Comparison of ENCODE assay signal across 11 cellular contexts in the genomic region with DNA sequence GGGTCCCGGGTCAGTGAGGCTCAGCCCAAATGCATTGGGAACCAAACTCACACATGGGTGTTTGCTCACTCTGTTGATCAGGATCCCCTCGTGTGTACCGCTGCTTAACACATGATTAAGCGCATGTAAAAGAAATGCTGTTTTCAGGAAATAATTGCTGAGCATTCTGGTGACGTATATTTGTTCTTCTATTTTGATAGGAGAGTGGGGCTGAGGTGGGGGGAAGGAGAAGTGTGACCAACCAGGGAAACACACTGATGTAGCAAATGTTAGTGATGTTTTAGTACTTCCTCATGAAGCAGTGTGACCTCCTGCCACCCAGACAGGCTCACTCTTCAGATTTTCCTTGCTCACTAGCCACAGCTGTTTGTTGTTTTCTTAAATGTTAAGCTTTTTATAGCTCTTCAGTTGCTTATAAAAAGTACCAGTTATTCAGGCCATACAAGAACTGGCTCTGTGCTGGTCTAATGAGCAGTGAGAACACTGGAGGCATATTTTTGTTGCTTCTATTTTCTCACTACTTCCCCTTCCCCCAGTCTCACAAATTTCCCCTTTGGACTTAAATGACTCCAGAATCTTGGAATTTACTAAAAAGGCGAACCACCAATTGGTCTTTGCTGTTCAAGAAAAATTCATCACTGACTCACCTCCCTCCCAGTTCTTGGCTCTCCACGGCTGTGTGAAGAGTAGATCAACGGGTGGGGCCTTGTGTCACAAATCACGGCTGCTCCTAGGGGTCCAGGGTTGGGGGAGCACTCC.
DNase-seq lines count a peak whose midpoint lies in the region; ATAC-seq and TF ChIP-seq lines count a peak whose summit lies in the region.
"Had no signal": no experiment of that assay in that cellular context is flagged by ENCODE, and none has a peak within 500 bp of the region (broad histone marks: within the 10 kb centered on the region; RNA-seq: fewer than 3 reads in every experiment).

No MANE protein-coding gene starts in this region.

- no peaks in the 10 kb centered on the region for H3K27me3 ChIP-seq in BJ (ENCODE audit: control insufficient read depth, insufficient read depth, low read length)

- CTCF ChIA-PET in BJ (lab: Yijun Ruan, JAX) = interaction anchor here (1.0 to 6.0 kb wide), 4 partner anchors 12 to 103 kb away, joined by 3 to 24 read pairs (median 4); no protein-coding TSS in a partner anchor

- no peak for TF ChIP-seq POLR2A in lower leg skin (IDR thresholded peaks at IDR 0.05)

- H3K36me3 Mint-ChIP-seq in neural crest cell (ENCODE audit: low read depth) = no peaks in the 10 kb centered on the region
- H3K36me3 Mint-ChIP-seq in activated T-helper 2 cell treated with anti-CD3 and anti-CD28 coated beads, Interferon-gamma antibody, Interleukin-2, Interleukin-4, amounts not matched to agents 10 μg/mL and 5 μg/mL and 100 μg/mL, durations not matched to agents 14 hours and 24 hours and 36 hours (ENCODE audit: low read depth) = no peaks in the 10 kb centered on the region
- H3K36me3 Mint-ChIP-seq: mesothelial cell of epicardium had no signal

- no peak overlapping the region for H3K4me3 Mint-ChIP-seq in neural crest cell
- H3K4me3 Mint-ChIP-seq in activated T-helper 2 cell treated with anti-CD3 and anti-CD28 coated beads, Interferon-gamma antibody, Interleukin-2, Interleukin-4, amounts not matched to agents 10 μg/mL and 5 μg/mL and 100 μg/mL, durations not matched to agents 14 hours and 24 hours and 36 hours (ENCODE audit: low read depth) = no peak overlapping the region
- H3K4me3 Mint-ChIP-seq: activated naive CD8-positive, alpha-beta T cell treated with anti-CD3 and anti-CD28 coated beads, Interleukin-2, amount 10 ng/mL, durations not matched to agents 7 days and 5 days; mesothelial cell of epicardium had no signal

- H3K4me3 ChIP-seq in BJ (ENCODE audit: low read depth, low read length) (no peak overlapping the region), lower leg skin (ENCODE audit: low read depth, poor library complexity, severe bottlenecking) (no peak overlapping the region)

- H3K4me1 Mint-ChIP-seq in neural crest cell = peaks cover 23% of the 10 kb centered on the region
- peaks cover 8% of the 10 kb centered on the region for H3K4me1 Mint-ChIP-seq in activated T-helper 2 cell treated with anti-CD3 and anti-CD28 coated beads, Interferon-gamma antibody, Interleukin-2, Interleukin-4, amounts not matched to agents 10 μg/mL and 5 μg/mL and 100 μg/mL, durations not matched to agents 14 hours and 24 hours and 36 hours (ENCODE audit: low read depth)

- DNase-seq in BJ (ENCODE audit: low read depth) (peak; percentile 81), NOMO-1 treated with DMSO at 0.1 percent for 48 hours (lab: John Stamatoyannopoulos, UW; ENCODE audit: unreplicated experiment) (peak; percentile 81), dedifferentiated amniotic fluid mesenchymal stem cell (ENCODE audit: extremely low spot score) (peak; percentile 44), neural crest cell (ENCODE audit: low read depth, low spot score) (no peak), lower leg skin (ENCODE audit: low spot score in 2 of 2) (no peak)
- DNase-seq in activated T-helper 2 cell treated with anti-CD3 and anti-CD28 coated beads, Interferon-gamma antibody, Interleukin-2, Interleukin-4, amounts not matched to agents 10 μg/mL and 5 μg/mL and 100 μg/mL, durations not matched to agents 14 hours and 24 hours and 36 hours (ENCODE audit: low spot score) = no peak
- DNase-seq in stimulated activated CD4-positive, alpha-beta T cell treated with anti-CD3 and anti-CD28 coated beads, Interleukin-1b, Interleukin-23, amount 100 ng/mL, for 48 hours = no peak
- DNase-seq: activated naive CD8-positive, alpha-beta T cell treated with anti-CD3 and anti-CD28 coated beads, Interleukin-2, amount 10 ng/mL, durations not matched to agents 7 days and 5 days; T-helper 1 cell had no signal

- POLR2A ChIA-PET in BJ (lab: Charles Lee) = interaction anchor here (0.5 kb wide), 1 partner anchor 16 kb away, joined by 5 read pairs; no protein-coding TSS in a partner anchor

- peak overlapping the region; percentile 57 for H3K27ac Mint-ChIP-seq in neural crest cell (ENCODE audit: unreplicated experiment)
- H3K27ac Mint-ChIP-seq in activated T-helper 2 cell treated with anti-CD3 and anti-CD28 coated beads, Interferon-gamma antibody, Interleukin-2, Interleukin-4, amounts not matched to agents 10 μg/mL and 5 μg/mL and 100 μg/mL, durations not matched to agents 14 hours and 24 hours and 36 hours = no peak overlapping the region
- H3K27ac Mint-ChIP-seq: activated naive CD8-positive, alpha-beta T cell treated with anti-CD3 and anti-CD28 coated beads, Interleukin-2, amount 10 ng/mL, durations not matched to agents 7 days and 5 days; mesothelial cell of epicardium had no signal

- no peaks in the 10 kb centered on the region for H3K27me3 Mint-ChIP-seq in neural crest cell (ENCODE audit: low read depth)
- peaks cover 6% of the 10 kb centered on the region for H3K27me3 Mint-ChIP-seq in activated T-helper 2 cell treated with anti-CD3 and anti-CD28 coated beads, Interferon-gamma antibody, Interleukin-2, Interleukin-4, amounts not matched to agents 10 μg/mL and 5 μg/mL and 100 μg/mL, durations not matched to agents 14 hours and 24 hours and 36 hours (ENCODE audit: low read depth)
- H3K27me3 Mint-ChIP-seq: activated naive CD8-positive, alpha-beta T cell treated with anti-CD3 and anti-CD28 coated beads, Interleukin-2, amount 10 ng/mL, durations not matched to agents 7 days and 5 days had no signal

- 66 to 73% methylated on average over 9 of the region's 9 CpGs for whole genome bisulfite sequencing in lower leg skin, 2 donors

- no peak for ATAC-seq in HG03095 (IDR thresholded peaks at IDR 0.05; ENCODE audit: unreplicated experiment)

- intact Hi-C loops in activated T-helper 2 cell treated with anti-CD3 and anti-CD28 coated beads, Interferon-gamma antibody, Interleukin-2, Interleukin-4, amounts not matched to agents 10 μg/mL and 5 μg/mL and 100 μg/mL, durations not matched to agents 14 hours and 24 hours and 36 hours (cut with micrococcal nuclease) = no loop called here
- intact Hi-C loops in lower leg skin (cut with DNase I; ENCODE audit: low total_unique reads) = no loop called here

- peaks cover 3% of the 10 kb centered on the region for H3K9me3 Mint-ChIP-seq in neural crest cell
- no peaks in the 10 kb centered on the region for H3K9me3 Mint-ChIP-seq in activated T-helper 2 cell treated with anti-CD3 and anti-CD28 coated beads, Interferon-gamma antibody, Interleukin-2, Interleukin-4, amounts not matched to agents 10 μg/mL and 5 μg/mL and 100 μg/mL, durations not matched to agents 14 hours and 24 hours and 36 hours

- TF ChIP-seq CTCF in BJ (IDR thresholded peaks at IDR 0.05; ENCODE audit: insufficient read depth, low read depth, low read length) (no peak), neural crest cell (conservative IDR thresholded peaks at IDR 0.05) (no peak), lower leg skin (IDR thresholded peaks at IDR 0.05) (no peak)

- no peaks in the 10 kb centered on the region for H3K36me3 ChIP-seq in BJ (ENCODE audit: control insufficient read depth, insufficient read depth, low read length)

Comparison
In these comparisons a context has a peak if more than half of its experiments do, and no peak if none do; other contexts are left out.
1. DNase-seq: peak in BJ (single experiment), NOMO-1 treated with DMSO at 0.1 percent for 48 hours (single experiment) and dedifferentiated amniotic fluid mesenchymal stem cell (single experiment); none in neural crest cell (single experiment), activated T-helper 2 cell treated with anti-CD3 and anti-CD28 coated beads, Interferon-gamma antibody, Interleukin-2, Interleukin-4, amounts not matched to agents 10 μg/mL and 5 μg/mL and 100 μg/mL, durations not matched to agents 14 hours and 24 hours and 36 hours (single experiment), lower leg skin (0 of 2) and stimulated activated CD4-positive, alpha-beta T cell treated with anti-CD3 and anti-CD28 coated beads, Interleukin-1b, Interleukin-23, amount 100 ng/mL, for 48 hours (single experiment).